Comparison of ENCODE assay signal across 1 cellular context in the genomic region with DNA sequence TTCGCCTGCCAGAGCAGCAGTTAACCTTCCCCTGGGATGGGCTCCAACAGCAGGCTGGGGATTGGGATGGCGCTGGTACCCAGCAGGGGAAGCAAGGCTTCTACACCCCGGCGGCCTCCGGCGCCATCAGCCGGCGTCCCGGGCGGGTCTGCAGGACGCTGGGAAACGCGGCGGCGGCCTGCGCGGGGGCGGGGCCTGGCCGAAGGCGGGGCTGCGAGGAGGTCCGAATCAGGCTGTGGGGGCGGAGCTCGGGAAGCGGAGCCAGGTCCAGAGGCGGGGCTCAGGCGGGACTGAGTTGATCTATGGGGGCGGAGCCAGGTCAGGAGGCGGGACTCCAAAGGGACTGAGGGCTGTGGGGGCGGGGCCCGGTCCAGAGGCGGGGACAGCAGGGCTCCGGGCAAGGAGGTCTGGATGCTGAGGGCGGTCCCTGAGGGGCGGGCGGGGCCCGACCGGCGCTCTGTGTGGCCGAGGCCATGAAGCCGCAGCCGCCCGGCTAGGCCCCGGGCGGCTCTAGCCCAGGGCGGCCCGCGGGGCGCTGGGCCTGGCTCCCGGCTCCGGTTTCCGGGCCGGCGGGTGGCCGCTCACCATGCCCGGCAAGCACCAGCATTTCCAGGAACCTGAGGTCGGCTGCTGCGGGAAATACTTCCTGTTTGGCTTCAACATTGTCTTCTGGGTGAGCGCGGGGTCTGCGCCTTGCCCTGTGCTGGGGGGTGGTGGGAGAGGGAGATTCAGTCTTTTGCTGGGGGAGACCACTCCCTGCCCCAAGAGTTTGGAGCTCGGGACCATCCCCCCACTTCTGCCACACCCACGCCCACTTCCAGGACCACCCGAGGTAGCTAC.
A peak's percentile ranks its signal among the peaks of the same experiment; 100 is the strongest.
TF ChIP-seq lines count a peak whose summit lies in the region.

A gene with protein sequence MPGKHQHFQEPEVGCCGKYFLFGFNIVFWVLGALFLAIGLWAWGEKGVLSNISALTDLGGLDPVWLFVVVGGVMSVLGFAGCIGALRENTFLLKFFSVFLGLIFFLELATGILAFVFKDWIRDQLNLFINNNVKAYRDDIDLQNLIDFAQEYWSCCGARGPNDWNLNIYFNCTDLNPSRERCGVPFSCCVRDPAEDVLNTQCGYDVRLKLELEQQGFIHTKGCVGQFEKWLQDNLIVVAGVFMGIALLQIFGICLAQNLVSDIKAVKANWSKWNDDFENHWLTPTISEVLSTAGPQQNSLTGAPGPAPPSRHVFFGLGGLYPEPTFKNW (plus strand): TSS at position 455 of the 840 bp plus-strand sequence. CDS start 132 bp downstream, at position 587.

TF ChIP-seq in HepG2, 621 proteins besides CTCF, POLR2A, EP300 and RAD21 (continued from another document and continues in another):
- TF ChIP-seq GLMP (CRISPR knock-in tag; IDR thresholded peaks at IDR 0.05; ENCODE audit: borderline replicate concordance) (no peak), TFAP4 (IDR thresholded peaks at IDR 0.05; ENCODE audit: borderline replicate concordance, low read depth) (no peak; the same call in 1 of the 2 replicates), ZNF772 (CRISPR knock-in tag; IDR thresholded peaks at IDR 0.05) (peak; percentile 43; the same call in 1 of the 2 replicates), MEIS1 (CRISPR knock-in tag; IDR thresholded peaks at IDR 0.05; ENCODE audit: borderline replicate concordance) (no peak), RCOR2 (CRISPR knock-in tag; IDR thresholded peaks at IDR 0.05) (no peak), NR1H2 (CRISPR knock-in tag; IDR thresholded peaks at IDR 0.05; ENCODE audit: borderline replicate concordance, low read depth) (no peak), HNRNPK (IDR thresholded peaks at IDR 0.05; ENCODE audit: low read depth, low read length, poor library complexity, severe bottlenecking) (peak; percentile 65), KDM2A (CRISPR knock-in tag; IDR thresholded peaks at IDR 0.05; ENCODE audit: borderline replicate concordance, low read depth) (no peak), PAWR (CRISPR knock-in tag; IDR thresholded peaks at IDR 0.05; ENCODE audit: borderline replicate concordance) (no peak), ZNF292 (CRISPR knock-in tag; IDR thresholded peaks at IDR 0.05; ENCODE audit: borderline replicate concordance, low read depth) (no peak), ZFP90 (CRISPR knock-in tag; IDR thresholded peaks at IDR 0.05; ENCODE audit: borderline replicate concordance) (no peak), PAXIP1 (CRISPR knock-in tag; conservative IDR thresholded peaks at IDR 0.05) (0 out of 2 replicates have a peak, but pooled peaks have one; percentile 21), THAP11 (CRISPR knock-in tag; IDR thresholded peaks at IDR 0.05) (peak; percentile 19; the same call in 1 of the 2 replicates), ZNF260 (CRISPR knock-in tag; IDR thresholded peaks at IDR 0.05; ENCODE audit: borderline replicate concordance, low read depth) (no peak), PPARG (CRISPR knock-in tag; conservative IDR thresholded peaks at IDR 0.05) (no peak), ZNF33B (CRISPR knock-in tag; IDR thresholded peaks at IDR 0.05) (no peak), PHF5A (CRISPR knock-in tag; IDR thresholded peaks at IDR 0.05; ENCODE audit: low read depth, unreplicated experiment) (no peak), MTA3 (CRISPR knock-in tag; IDR thresholded peaks at IDR 0.05) (no peak), ZIK1 (CRISPR knock-in tag; IDR thresholded peaks at IDR 0.05; ENCODE audit: borderline replicate concordance, low read depth) (no peak), GLI4 (CRISPR knock-in tag; IDR thresholded peaks at IDR 0.05; ENCODE audit: borderline replicate concordance) (no peak), MED13 (CRISPR knock-in tag; IDR thresholded peaks at IDR 0.05) (no peak), RNF219 (CRISPR knock-in tag; IDR thresholded peaks at IDR 0.05) (no peak), SYNCRIP (IDR thresholded peaks at IDR 0.05; ENCODE audit: insufficient read depth, low read depth, low read length) (no peak), SPEN (CRISPR knock-in tag; IDR thresholded peaks at IDR 0.05; ENCODE audit: low read depth) (peak; percentile 7; the same call in 1 of the 2 replicates), CERS6 (CRISPR knock-in tag; IDR thresholded peaks at IDR 0.05) (no peak), ZNF775 (CRISPR knock-in tag; IDR thresholded peaks at IDR 0.05; ENCODE audit: borderline replicate concordance) (no peak), TBX2 (CRISPR knock-in tag; IDR thresholded peaks at IDR 0.05; ENCODE audit: borderline replicate concordance) (peak; percentile 59), ZBTB7A (CRISPR knock-in tag; IDR thresholded peaks at IDR 0.05) (no peak), BORCS8-MEF2B (CRISPR knock-in tag; IDR thresholded peaks at IDR 0.05) (no peak; the same call in 1 of the 2 replicates), SIN3A (IDR thresholded peaks at IDR 0.05; ENCODE audit: borderline replicate concordance, low read depth, low read length) (peak; percentile 49; the same call in 1 of the 2 replicates), ZNF549 (CRISPR knock-in tag; IDR thresholded peaks at IDR 0.05) (no peak), SP1 (IDR thresholded peaks at IDR 0.05) (no peak), SP1 (CRISPR knock-in tag; IDR thresholded peaks at IDR 0.05) (peak; percentile 77), TFDP1 (CRISPR knock-in tag; IDR thresholded peaks at IDR 0.05; ENCODE audit: borderline replicate concordance) (no peak; the same call in 1 of the 2 replicates), ETV6 (CRISPR knock-in tag; conservative IDR thresholded peaks at IDR 0.05) (peak; percentile 65; the same call in 1 of the 2 replicates), ZSCAN20 (CRISPR knock-in tag; IDR thresholded peaks at IDR 0.05; ENCODE audit: borderline replicate concordance) (no peak), ZNF781 (CRISPR knock-in tag; IDR thresholded peaks at IDR 0.05; ENCODE audit: borderline replicate concordance, not compliant biosample characterization) (no peak), FOSL1 (CRISPR knock-in tag; IDR thresholded peaks at IDR 0.05; ENCODE audit: borderline replicate concordance) (no peak), ATF6 (CRISPR knock-in tag; conservative IDR thresholded peaks at IDR 0.05) (no peak), NKX3-1 (CRISPR knock-in tag; IDR thresholded peaks at IDR 0.05) (no peak), AGO2 (optimal IDR thresholded peaks at IDR 0.05; ENCODE audit: low read depth, low read length) (no peak), ZFP91 (CRISPR knock-in tag; IDR thresholded peaks at IDR 0.05; ENCODE audit: borderline replicate concordance) (peak; percentile 78; the same call in 1 of the 2 replicates)
- TF ChIP-seq, protein P1, sequence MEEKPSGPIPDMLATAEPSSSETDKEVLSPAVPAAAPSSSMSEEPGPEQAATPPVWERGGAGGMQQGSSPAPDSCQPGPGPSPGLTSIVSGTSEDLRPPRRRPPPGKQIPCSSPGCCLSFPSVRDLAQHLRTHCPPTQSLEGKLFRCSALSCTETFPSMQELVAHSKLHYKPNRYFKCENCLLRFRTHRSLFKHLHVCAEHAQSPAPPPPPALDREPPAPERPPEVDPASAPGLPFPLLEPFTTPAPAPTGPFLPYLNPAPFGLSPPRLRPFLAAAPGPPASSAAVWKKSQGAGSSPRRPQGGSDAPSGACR (CRISPR knock-in tag; IDR thresholded peaks at IDR 0.05) = no peak
